1 cellular context compared by ENCODE assay signal in genomic region chr1:245983294-245983967, GRCh38.
TF ChIP-seq lines count a peak whose summit lies in the region.

No MANE protein-coding gene starts in this region.

TF ChIP-seq in GM12878, 131 proteins besides CTCF, POLR2A, EP300 and RAD21:
- TF ChIP-seq, protein P1, sequence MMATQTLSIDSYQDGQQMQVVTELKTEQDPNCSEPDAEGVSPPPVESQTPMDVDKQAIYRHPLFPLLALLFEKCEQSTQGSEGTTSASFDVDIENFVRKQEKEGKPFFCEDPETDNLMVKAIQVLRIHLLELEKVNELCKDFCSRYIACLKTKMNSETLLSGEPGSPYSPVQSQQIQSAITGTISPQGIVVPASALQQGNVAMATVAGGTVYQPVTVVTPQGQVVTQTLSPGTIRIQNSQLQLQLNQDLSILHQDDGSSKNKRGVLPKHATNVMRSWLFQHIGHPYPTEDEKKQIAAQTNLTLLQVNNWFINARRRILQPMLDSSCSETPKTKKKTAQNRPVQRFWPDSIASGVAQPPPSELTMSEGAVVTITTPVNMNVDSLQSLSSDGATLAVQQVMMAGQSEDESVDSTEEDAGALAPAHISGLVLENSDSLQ (IDR thresholded peaks at IDR 0.05): no peak
- TF ChIP-seq JUNB (IDR thresholded peaks at IDR 0.05) (0 out of 2 replicates have a peak, but pooled peaks have one; percentile 14), IKZF1 (conservative IDR thresholded peaks at IDR 0.05) (peak; percentile 53), RB1 (IDR thresholded peaks at IDR 0.05; ENCODE audit: borderline replicate concordance) (no peak), RUNX3 (IDR thresholded peaks at IDR 0.05; ENCODE audit: low read length) (peak; percentile 79), BCL11A (IDR thresholded peaks at IDR 0.05; ENCODE audit: low read depth, low read length) (0 out of 2 replicates have a peak, but pooled peaks have one; percentile 25), RAD51 (IDR thresholded peaks at IDR 0.05) (peak; percentile 63; the same call in 1 of the 2 replicates), IKZF2 (IDR thresholded peaks at IDR 0.05) (peak; percentile 70 to 76; a peak in 3 of 4 replicates), HCFC1 (IDR thresholded peaks at IDR 0.05; ENCODE audit: low read length) (no peak), ZBTB40 (IDR thresholded peaks at IDR 0.05; ENCODE audit: borderline replicate concordance) (no peak), FOXM1 (IDR thresholded peaks at IDR 0.05; ENCODE audit: low read depth, low read length) (peak; percentile 30; the same call in 1 of the 2 replicates), DPF2 (IDR thresholded peaks at IDR 0.05) (peak; percentile 14; the same call in 1 of the 2 replicates), BHLHE40 (IDR thresholded peaks at IDR 0.05; ENCODE audit: borderline replicate concordance in 1 of 2, low read depth in 2 of 2, low read length in 1 of 2) (0 out of 4 replicates have a peak, but pooled peaks of 1 of the 2 experiments have one; percentile 8), ZBTB4 (CRISPR knock-in tag; IDR thresholded peaks at IDR 0.05) (no peak), EED (IDR thresholded peaks at IDR 0.05; ENCODE audit: low read depth) (peak; percentile 89), ATF7 (IDR thresholded peaks at IDR 0.05; ENCODE audit: low read depth) (no peak), MEF2B (IDR thresholded peaks at IDR 0.05; ENCODE audit: partially characterized antibody, poor library complexity, severe bottlenecking) (peak; percentile 63), NFIC (IDR thresholded peaks at IDR 0.05; ENCODE audit: low read depth, low read length) (peak; percentile 63; the same call in 1 of the 2 replicates)
